8 cellular contexts compared by ENCODE assay signal in the genomic region with DNA sequence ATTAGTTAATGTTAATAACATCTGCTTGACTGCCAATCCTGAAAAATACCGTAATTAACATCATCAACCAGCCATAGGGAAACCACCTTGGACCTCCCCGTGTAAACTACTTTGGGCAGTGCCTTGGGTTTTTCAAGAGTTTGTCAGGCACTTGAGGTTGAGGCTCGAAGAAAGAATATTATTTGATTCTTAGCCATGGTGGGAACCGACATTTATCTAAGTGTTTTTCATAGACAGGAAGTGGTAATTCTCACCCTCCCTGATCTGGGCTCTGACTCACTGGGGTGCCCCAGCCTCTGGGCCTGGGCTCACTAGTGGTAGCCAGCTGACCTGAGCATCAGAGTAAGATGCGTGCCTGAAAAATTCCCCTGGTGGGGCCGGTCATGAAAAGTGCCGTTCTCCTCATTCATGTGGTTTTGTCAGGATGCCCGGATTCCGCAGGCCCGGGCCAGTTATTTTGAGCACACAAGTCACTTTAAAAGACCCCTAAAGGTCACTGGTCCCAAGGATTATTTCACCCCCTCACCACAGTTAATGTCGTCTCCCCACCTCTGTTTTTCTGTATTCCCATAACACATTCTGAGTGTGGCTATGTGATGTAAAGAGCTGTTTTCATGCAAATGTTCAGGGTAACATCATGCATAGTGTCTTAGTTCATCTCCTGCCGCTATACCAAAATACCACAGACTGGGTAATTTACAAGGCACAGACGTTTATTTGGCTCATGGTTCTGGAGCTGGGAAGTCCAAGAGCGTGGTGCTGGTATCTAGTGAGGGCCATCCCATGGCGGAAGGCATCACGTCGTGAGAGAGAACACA. TPM values are rescaled to one million over a fixed set of nuclear protein-coding genes. Genes with fewer than 3 reads are reported as not detected.
DNase-seq lines count a peak whose midpoint lies in the region; ATAC-seq and TF ChIP-seq lines count a peak whose summit lies in the region.

No MANE protein-coding gene starts in this region.

- H3K9me3 Mint-ChIP-seq in CD8-positive, alpha-beta memory T cell = peaks cover 0 to 3% (median 0%) of the 10 kb centered on the region in 5 donors
- no peaks in the 10 kb centered on the region for H3K9me3 Mint-ChIP-seq in stimulated activated naive B cell treated with anti-CD40 and anti-IgM and Interleukin-4, amounts not matched to agents 10 μg/mL and 1 μg/mL and 100 μg/mL, for 72 hours

- H3K4me1 ChIP-seq in CD8-positive, alpha-beta memory T cell (ENCODE audit: insufficient read depth, low read length) = peaks cover 23% of the 10 kb centered on the region
- no peaks in the 10 kb centered on the region for H3K4me1 ChIP-seq in uterus

- DNase-seq in CD8-positive, alpha-beta memory T cell = peak; percentile 49 to 92 (median 73)
- peak; percentile 92 for DNase-seq in HT1080 (ENCODE audit: low read depth)
- peak; percentile 53 for DNase-seq in activated CD8-positive, alpha-beta memory T cell treated with anti-CD3 and anti-CD28 coated beads, Interleukin-2, amount 50 U/mL, for 1 hour (ENCODE audit: extremely low read depth)
- peak; percentile 40 for DNase-seq in hepatic stellate cell (ENCODE audit: low spot score)
- peak; percentile 61 for DNase-seq in stimulated activated naive B cell treated with anti-CD40 and anti-IgM and Interleukin-4, amounts not matched to agents 10 μg/mL and 1 μg/mL and 100 μg/mL, for 72 hours
- DNase-seq in uterus = no peak
- no peak for DNase-seq in posterior cingulate gyrus

- peaks cover 47 to 72% (median 66%) of the 10 kb centered on the region in 3 donors for H3K4me1 Mint-ChIP-seq in CD8-positive, alpha-beta memory T cell
- H3K4me1 Mint-ChIP-seq in stimulated activated naive B cell treated with anti-CD40 and anti-IgM and Interleukin-4, amounts not matched to agents 10 μg/mL and 1 μg/mL and 100 μg/mL, for 72 hours = peaks cover 12 to 17% of the 10 kb centered on the region in 2 donors

- H3K4me3 ChIP-seq in CD8-positive, alpha-beta memory T cell (ENCODE audit: low read length) = peak overlapping the region; percentile 35
- H3K4me3 ChIP-seq in uterus = no peak overlapping the region

- POLR2A ChIA-PET in CD8-positive, alpha-beta memory T cell (lab: Charles Lee) = interaction anchor here (0.8 to 1.3 kb wide), 4 partner anchors 18 to 83 kb away, joined by 3 to 4 read pairs (median 4); no protein-coding TSS in a partner anchor

- no peaks in the 10 kb centered on the region for H3K36me3 Mint-ChIP-seq in CD8-positive, alpha-beta memory T cell
- H3K36me3 Mint-ChIP-seq in stimulated activated naive B cell treated with anti-CD40 and anti-IgM and Interleukin-4, amounts not matched to agents 10 μg/mL and 1 μg/mL and 100 μg/mL, for 72 hours = no peaks in the 10 kb centered on the region

- intact Hi-C loops in uterus (cut with DNase I; ENCODE audit: low total_unique reads) = no loop called here
- intact Hi-C loops in posterior cingulate gyrus (cut with DNase I) = no loop called here

- TF ChIP-seq CTCF in uterus (IDR thresholded peaks at IDR 0.05) = no peak

- TF ChIP-seq POLR2A in uterus (IDR thresholded peaks at IDR 0.05) = no peak

- H3K27ac ChIP-seq in CD8-positive, alpha-beta memory T cell (ENCODE audit: low read depth, low read length) = peak overlapping the region; percentile 33
- H3K27ac ChIP-seq in uterus = no peak overlapping the region

- no peaks in the 10 kb centered on the region for H3K27me3 ChIP-seq in CD8-positive, alpha-beta memory T cell (ENCODE audit: insufficient read depth, low read length, poor library complexity, severe bottlenecking)
- H3K27me3 ChIP-seq in uterus = no peaks in the 10 kb centered on the region

- no peaks in the 10 kb centered on the region for H3K36me3 ChIP-seq in CD8-positive, alpha-beta memory T cell (ENCODE audit: insufficient read depth, low read length)
- no peaks in the 10 kb centered on the region for H3K36me3 ChIP-seq in uterus

- H3K27ac Mint-ChIP-seq in CD8-positive, alpha-beta memory T cell = peak overlapping the region; percentile 93 to 99 (median 96)
- peak overlapping the region; percentile 87 for H3K27ac Mint-ChIP-seq in stimulated activated naive B cell treated with anti-CD40 and anti-IgM and Interleukin-4, amounts not matched to agents 10 μg/mL and 1 μg/mL and 100 μg/mL, for 72 hours

- no peaks in the 10 kb centered on the region for H3K9me3 ChIP-seq in CD8-positive, alpha-beta memory T cell (ENCODE audit: low read length)
- H3K9me3 ChIP-seq in uterus = no peaks in the 10 kb centered on the region

- CTCF ChIA-PET in CD8-positive, alpha-beta memory T cell (lab: Charles Lee) = interaction anchor here (1.0 to 3.0 kb wide), 5 partner anchors 10 to 107 kb away, joined by 3 to 20 read pairs (median 4); partner anchors contain the start of gene GPR55

- no peaks in the 10 kb centered on the region for H3K27me3 Mint-ChIP-seq in CD8-positive, alpha-beta memory T cell
- peaks cover 7 to 14% of the 10 kb centered on the region in 2 donors for H3K27me3 Mint-ChIP-seq in stimulated activated naive B cell treated with anti-CD40 and anti-IgM and Interleukin-4, amounts not matched to agents 10 μg/mL and 1 μg/mL and 100 μg/mL, for 72 hours

- ATAC-seq in GM21447 (IDR thresholded peaks at IDR 0.05; ENCODE audit: unreplicated experiment) = peak; percentile 85
- peak; percentile 97 for ATAC-seq in stimulated activated naive B cell treated with anti-CD40 and anti-IgM and Interleukin-4, amounts not matched to agents 10 μg/mL and 1 μg/mL and 100 μg/mL, for 72 hours (replicated peaks)

- peak overlapping the region; percentile 12 to 83 (median 76) for H3K4me3 Mint-ChIP-seq in CD8-positive, alpha-beta memory T cell
- peak overlapping the region in 1 of 2 donors; percentile 33 for H3K4me3 Mint-ChIP-seq in stimulated activated naive B cell treated with anti-CD40 and anti-IgM and Interleukin-4, amounts not matched to agents 10 μg/mL and 1 μg/mL and 100 μg/mL, for 72 hours

RNA-seq across cellular contexts. Expression of gene SPATA3, which starts 21.6 kb away (rescaled TPM):
- total RNA-seq in CD8-positive, alpha-beta memory T cell = under 1 TPM in 1 of 2 experiments, not detected in 1; 0.24 TPM
- polyA plus RNA-seq in CD8-positive, alpha-beta memory T cell = not detected
- not detected in 2 replicates for total RNA-seq in HT1080 (2014; rRNA removed; shearing (Covaris generic))
- not detected in 2 replicates for polyA plus RNA-seq in HT1080 (2015; cell fraction: cytosol; rRNA removed)
- not detected in 2 replicates for polyA plus RNA-seq in HT1080 (2015; cell fraction: nucleus; rRNA removed)
- total RNA-seq in uterus = not detected

RNA-seq across cellular contexts. Expression of gene GPR55, which starts 49.3 kb away (rescaled TPM):
- 10 to 100 TPM; 11.1 to 11.6 TPM for total RNA-seq in CD8-positive, alpha-beta memory T cell
- polyA plus RNA-seq in CD8-positive, alpha-beta memory T cell = 3.5 TPM
- total RNA-seq in HT1080 (2014; rRNA removed; shearing (Covaris generic)) = 0.05 and 0.20 TPM in 2 replicates
- 0.02 and 0.03 TPM in 2 replicates for polyA plus RNA-seq in HT1080 (2015; cell fraction: cytosol; rRNA removed)
- polyA plus RNA-seq in HT1080 (2015; cell fraction: nucleus; rRNA removed) = 0.05 and 0.44 TPM in 2 replicates
- not detected for total RNA-seq in uterus

Comparison
In these comparisons a context has a peak if more than half of its experiments do, and no peak if none do; other contexts are left out.
1. DNase-seq: peak in CD8-positive, alpha-beta memory T cell (5 of 5), HT1080 (single experiment), activated CD8-positive, alpha-beta memory T cell treated with anti-CD3 and anti-CD28 coated beads, Interleukin-2, amount 50 U/mL, for 1 hour (single experiment), hepatic stellate cell (single experiment) and stimulated activated naive B cell treated with anti-CD40 and anti-IgM and Interleukin-4, amounts not matched to agents 10 μg/mL and 1 μg/mL and 100 μg/mL, for 72 hours (single experiment); none in uterus (0 of 2) and posterior cingulate gyrus (0 of 10).
2. RNA of gene GPR55, which starts 49.3 kb away (total RNA-seq): 11.1 to 11.6 TPM in CD8-positive, alpha-beta memory T cell; 0.05 to 0.20 TPM in HT1080 and not detected in uterus; every median in the first group is over 10 times any median in the second.